9 cellular contexts compared by ENCODE assay signal in the genomic region with DNA sequence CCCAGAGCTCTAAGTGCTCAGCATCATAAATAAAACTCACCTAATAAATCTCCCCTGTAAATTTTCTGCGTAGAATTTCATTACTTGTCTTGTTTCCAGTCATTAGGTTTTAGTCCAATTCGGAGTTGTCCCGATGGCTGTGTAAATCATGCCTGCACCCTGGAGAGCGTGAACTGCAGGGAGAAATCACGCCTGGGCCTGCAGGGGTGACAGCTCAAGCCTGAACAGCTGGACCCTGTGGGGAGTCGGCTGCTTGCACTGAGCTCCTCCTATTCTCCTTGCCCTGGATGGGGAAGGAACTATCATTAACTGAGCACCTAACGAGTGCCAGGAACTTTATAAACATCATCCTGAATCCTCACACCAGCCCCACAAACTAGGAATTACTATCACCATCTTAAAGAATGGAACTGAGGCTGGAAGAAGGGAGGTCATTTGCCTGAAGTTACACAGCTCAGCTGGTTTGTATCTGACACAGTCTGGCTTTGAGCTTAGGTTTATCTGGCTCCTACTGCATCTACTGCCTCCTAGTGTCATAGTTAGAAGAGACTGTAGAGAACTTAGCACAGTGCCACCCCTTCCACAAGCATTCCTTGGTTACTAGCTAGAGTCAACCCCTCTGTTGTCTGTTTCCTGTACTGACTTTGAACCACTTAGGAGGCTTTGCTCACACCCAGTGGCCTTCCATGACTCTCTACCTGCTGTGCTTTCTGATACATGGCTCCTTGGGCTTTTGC. TPM values are rescaled to one million over a fixed set of nuclear protein-coding genes. Genes with fewer than 3 reads are reported as not detected.
A peak's percentile ranks its signal among the peaks of the same experiment; 100 is the strongest.
DNase-seq lines count a peak whose midpoint lies in the region; ATAC-seq, FAIRE-seq and TF ChIP-seq lines count a peak whose summit lies in the region.
"Had no signal": no experiment of that assay in that cellular context is flagged by ENCODE, and none has a peak within 500 bp of the region (broad histone marks: within the 10 kb centered on the region; RNA-seq: fewer than 3 reads in every experiment).

No MANE protein-coding gene starts in this region.

- H3K4me1 ChIP-seq in foreskin keratinocyte: no peaks in the 10 kb centered on the region

- peak; percentile 69 for TF ChIP-seq CTCF in foreskin keratinocyte (conservative IDR thresholded peaks at IDR 0.05)

- no peak for FAIRE-seq in RCC 7860 (lab: Jason Lieb, UNC)
- FAIRE-seq: TTC549 had no signal

- ATAC-seq in GM18861 (IDR thresholded peaks at IDR 0.05; ENCODE audit: unreplicated experiment) (peak; percentile 59), foreskin keratinocyte (peak; percentile 69)

- H3K27ac ChIP-seq in foreskin keratinocyte: no peak overlapping the region

- H3K27me3 ChIP-seq in foreskin keratinocyte: peaks cover 22% of the 10 kb centered on the region

- DNase-seq in AG08396 (ENCODE audit: low spot score) (peak; percentile 68), RCC 7860 (ENCODE audit: low spot score) (peak; percentile 47), foreskin keratinocyte (peak; percentile 34 to 65), NCI-H1105 (lab: John Stamatoyannopoulos, UW) (no peak), SHP77 treated with DMSO at 0.1 percent for 48 hours (lab: John Stamatoyannopoulos, UW) (no peak), mesenteric fat pad (ENCODE audit: low spot score) (no peak)
- no peak for DNase-seq in activated T-cell treated with anti-CD3 and anti-CD28 coated beads, Interleukin-2, amount 50 U/mL, for 1 hour

RNA-seq across cellular contexts. Expression of a gene that starts 25.1 kb away (rescaled TPM):
- 0.14 and 0.25 TPM in 2 replicates for total RNA-seq in foreskin keratinocyte
- 0.08 and 0.12 TPM in 2 replicates for polyA plus RNA-seq in foreskin keratinocyte
- 0.19 TPM for total RNA-seq in mesenteric fat pad

RNA-seq across cellular contexts. Expression of a gene that starts 59.2 kb away (rescaled TPM):
- total RNA-seq in foreskin keratinocyte (51.0 and 65.2 TPM in 2 replicates), mesenteric fat pad (35.3 TPM)
- polyA plus RNA-seq in foreskin keratinocyte: 50.6 and 64.0 TPM in 2 replicates

Comparison
In these comparisons a context has a peak if more than half of its experiments do, and no peak if none do; other contexts are left out.
1. DNase-seq: peak in AG08396 (single experiment), RCC 7860 (single experiment) and foreskin keratinocyte (2 of 2); none in NCI-H1105 (single experiment), activated T-cell treated with anti-CD3 and anti-CD28 coated beads, Interleukin-2, amount 50 U/mL, for 1 hour (single experiment), SHP77 treated with DMSO at 0.1 percent for 48 hours (single experiment) and mesenteric fat pad (single experiment).